11 cellular contexts compared by ENCODE assay signal in genomic region chr20:1870792-1871550, GRCh38. TPM values are rescaled to one million over a fixed set of nuclear protein-coding genes. Genes with fewer than 3 reads are reported as not detected.
DNase-seq lines count a peak whose midpoint lies in the region; ATAC-seq and TF ChIP-seq lines count a peak whose summit lies in the region.
"Had no signal": no experiment of that assay in that cellular context is flagged by ENCODE, and none has a peak within 500 bp of the region (broad histone marks: within the 10 kb centered on the region; RNA-seq: fewer than 3 reads in every experiment).

No MANE protein-coding gene starts in this region.

- peak overlapping the region; percentile 49 for H3K4me3 Mint-ChIP-seq in memory B cell
- no peak overlapping the region for H3K4me3 Mint-ChIP-seq in MCF 10A (ENCODE audit: unreplicated experiment)
- H3K4me3 Mint-ChIP-seq: activated naive CD4-positive, alpha-beta T cell treated with anti-CD3 and anti-CD28 coated beads, Interleukin-2, amount 50 U/mL, for 24 hours had no signal

- TF ChIP-seq CTCF in MCF 10A (IDR thresholded peaks at IDR 0.05; ENCODE audit: unreplicated experiment), result no peak

- peaks cover 2% of the 10 kb centered on the region for H3K27me3 Mint-ChIP-seq in memory B cell
- no peaks in the 10 kb centered on the region for H3K27me3 Mint-ChIP-seq in MCF 10A (ENCODE audit: insufficient read depth, unreplicated experiment)

- H3K9me3 Mint-ChIP-seq in memory B cell, result no peaks in the 10 kb centered on the region
- no peaks in the 10 kb centered on the region for H3K9me3 Mint-ChIP-seq in MCF 10A (ENCODE audit: unreplicated experiment)
- H3K9me3 Mint-ChIP-seq: activated naive CD4-positive, alpha-beta T cell treated with anti-CD3 and anti-CD28 coated beads, Interleukin-2, amount 50 U/mL, for 24 hours had no signal

- H3K27ac Mint-ChIP-seq in memory B cell (peak overlapping the region; percentile 72), MCF 10A (ENCODE audit: low read depth, unreplicated experiment) (no peak overlapping the region)
- H3K27ac Mint-ChIP-seq: activated naive CD4-positive, alpha-beta T cell treated with anti-CD3 and anti-CD28 coated beads, Interleukin-2, amount 50 U/mL, for 24 hours had no signal

- no TSS peak for BruUV-seq in MCF 10A (replicated peaks; lab: Mats Ljungman, UMichigan)

- peaks cover 44% of the 10 kb centered on the region for H3K4me1 Mint-ChIP-seq in memory B cell
- H3K4me1 Mint-ChIP-seq in MCF 10A (ENCODE audit: insufficient read depth, unreplicated experiment), result no peaks in the 10 kb centered on the region
- H3K4me1 Mint-ChIP-seq: activated naive CD4-positive, alpha-beta T cell treated with anti-CD3 and anti-CD28 coated beads, Interleukin-2, amount 50 U/mL, for 24 hours had no signal

- intact Hi-C loops in MCF 10A (cut with micrococcal nuclease), result no loop called here

- ATAC-seq in GM18517 (IDR thresholded peaks at IDR 0.05; ENCODE audit: unreplicated experiment), result peak; percentile 60
- ATAC-seq in HG02759 (IDR thresholded peaks at IDR 0.05; ENCODE audit: unreplicated experiment), result peak; percentile 63
- peak; percentile 83 for ATAC-seq in memory B cell (ENCODE audit: low read depth)
- ATAC-seq: PC-3 had no signal

- POLR2A ChIA-PET in MCF 10A (lab: Yijun Ruan, JAX), result interaction anchor here (0.7 to 1.4 kb wide), 2 partner anchors 38 to 64 kb away, joined by 3 read pairs; no protein-coding TSS in a partner anchor

- H3K36me3 Mint-ChIP-seq in memory B cell (no peaks in the 10 kb centered on the region), MCF 10A (ENCODE audit: insufficient read depth, unreplicated experiment) (no peaks in the 10 kb centered on the region)
- H3K36me3 Mint-ChIP-seq: activated naive CD4-positive, alpha-beta T cell treated with anti-CD3 and anti-CD28 coated beads, Interleukin-2, amount 50 U/mL, for 24 hours had no signal

- DNase-seq in NAMALWA (ENCODE audit: low spot score), result peak; percentile 77
- DNase-seq in memory B cell (ENCODE audit: low spot score in 2 of 2), result peak; percentile 70 to 78
- no peak for DNase-seq in MCF 10A (ENCODE audit: unreplicated experiment)
- no peak for DNase-seq in NCI-H187 treated with DMSO at 0.1 percent for 48 hours (lab: John Stamatoyannopoulos, UW)
- DNase-seq in iPS-NIHi11 (ENCODE audit: low spot score), result no peak
- no peak for DNase-seq in HPDE6-E6E7 (ENCODE audit: extremely low spot score)
- DNase-seq: DMS 273 treated with DMSO at 0.1 percent for 48 hours, PC-3 had no signal

- CTCF ChIA-PET in MCF 10A (lab: Yijun Ruan, JAX), result interaction anchor here (0.6 to 1.0 kb wide), 4 partner anchors 11 to 153 kb away, joined by 3 to 4 read pairs (median 3); no protein-coding TSS in a partner anchor

RNA-seq across cellular contexts. Expression of gene SIRPA, which starts 24.2 kb away (rescaled TPM):
- total RNA-seq in MCF 10A (2022), result 18.0 and 23.6 TPM in 2 replicates

Comparison
In these comparisons a context has a peak if more than half of its experiments do, and no peak if none do; other contexts are left out.
1. DNase-seq: peak in NAMALWA (single experiment) and memory B cell (2 of 2); none in MCF 10A (single experiment), NCI-H187 treated with DMSO at 0.1 percent for 48 hours (single experiment), iPS-NIHi11 (single experiment) and HPDE6-E6E7 (single experiment).
2. Peak in every context shown above with its lines, with median percentiles within 50 percentile points of each other: ATAC-seq.